Comparison of ENCODE assay signal across 8 cellular contexts in genomic region chr15:52018693-52019393, GRCh38. TPM values are rescaled to one million over a fixed set of nuclear protein-coding genes. Genes with fewer than 3 reads are reported as not detected.
A peak's percentile ranks its signal among the peaks of the same experiment; 100 is the strongest.
DNase-seq lines count a peak whose midpoint lies in the region; ATAC-seq and FAIRE-seq lines count a peak whose summit lies in the region.

TSS of gene MAPK6 (plus strand) at chr15:52019219. CDS start at chr15:52046461, 27,242 bp downstream.

- H3K36me3 Mint-ChIP-seq in activated T-helper 1 cell treated with anti-CD3 and anti-CD28 coated beads, Interleukin-12 subunit alpha, Interleukin-12 subunit beta, Interleukin-2, Interleukin-4 antibody, amounts not matched to agents 30 ng/mL and 10 ng/mL and 1 ng/mL, durations not matched to agents 14 hours and 24 hours and 36 hours (ENCODE audit: low read depth) = peaks cover 3% of the 10 kb centered on the region
- H3K36me3 Mint-ChIP-seq in naive thymus-derived CD8-positive, alpha-beta T cell = no peaks in the 10 kb centered on the region
- peaks cover 2 to 3% of the 10 kb centered on the region in 2 donors for H3K36me3 Mint-ChIP-seq in stimulated activated naive B cell treated with anti-CD40 and anti-IgM and Interleukin-4, amounts not matched to agents 10 μg/mL and 1 μg/mL and 100 μg/mL, for 72 hours

- POLR2A ChIA-PET in naive thymus-derived CD8-positive, alpha-beta T cell (lab: Charles Lee) = interaction anchor here (0.9 to 1.4 kb wide), 3 partner anchors 13 to 60 kb away, joined by 3 read pairs; partner anchors contain the start of gene LEO1

- in situ Hi-C loops in KBM-7 (cut with MboI; ENCODE audit: low pct_unique_long_range_greater_than_20kb, low sequenced_read_pairs) = no loop called here

- peak; percentile 68 for ATAC-seq in GM21717 (IDR thresholded peaks at IDR 0.05; ENCODE audit: unreplicated experiment)
- peak; percentile 83 to 88 for ATAC-seq in naive thymus-derived CD8-positive, alpha-beta T cell
- peak; percentile 82 to 89 for ATAC-seq in stimulated activated naive B cell treated with anti-CD40 and anti-IgM and Interleukin-4, amounts not matched to agents 10 μg/mL and 1 μg/mL and 100 μg/mL, for 72 hours (replicated peaks)

- FAIRE-seq in RCC 7860 (lab: Jason Lieb, UNC) = no peak

- H3K27me3 Mint-ChIP-seq in activated T-helper 1 cell treated with anti-CD3 and anti-CD28 coated beads, Interleukin-12 subunit alpha, Interleukin-12 subunit beta, Interleukin-2, Interleukin-4 antibody, amounts not matched to agents 30 ng/mL and 10 ng/mL and 1 ng/mL, durations not matched to agents 14 hours and 24 hours and 36 hours (ENCODE audit: insufficient read depth) = peaks cover 7% of the 10 kb centered on the region
- no peaks in the 10 kb centered on the region for H3K27me3 Mint-ChIP-seq in naive thymus-derived CD8-positive, alpha-beta T cell
- peaks cover 0 to 8% of the 10 kb centered on the region in 2 donors for H3K27me3 Mint-ChIP-seq in stimulated activated naive B cell treated with anti-CD40 and anti-IgM and Interleukin-4, amounts not matched to agents 10 μg/mL and 1 μg/mL and 100 μg/mL, for 72 hours

- peak within 1 kb of the TSS; percentile 99 for H3K27ac Mint-ChIP-seq in activated T-helper 1 cell treated with anti-CD3 and anti-CD28 coated beads, Interleukin-12 subunit alpha, Interleukin-12 subunit beta, Interleukin-2, Interleukin-4 antibody, amounts not matched to agents 30 ng/mL and 10 ng/mL and 1 ng/mL, durations not matched to agents 14 hours and 24 hours and 36 hours
- H3K27ac Mint-ChIP-seq in naive thymus-derived CD8-positive, alpha-beta T cell = peak within 1 kb of the TSS; percentile 92 to 99 (median 98)
- peak within 1 kb of the TSS; percentile 100 for H3K27ac Mint-ChIP-seq in stimulated activated naive B cell treated with anti-CD40 and anti-IgM and Interleukin-4, amounts not matched to agents 10 μg/mL and 1 μg/mL and 100 μg/mL, for 72 hours

- no peaks in the 10 kb centered on the region for H3K9me3 Mint-ChIP-seq in activated T-helper 1 cell treated with anti-CD3 and anti-CD28 coated beads, Interleukin-12 subunit alpha, Interleukin-12 subunit beta, Interleukin-2, Interleukin-4 antibody, amounts not matched to agents 30 ng/mL and 10 ng/mL and 1 ng/mL, durations not matched to agents 14 hours and 24 hours and 36 hours
- no peaks in the 10 kb centered on the region for H3K9me3 Mint-ChIP-seq in naive thymus-derived CD8-positive, alpha-beta T cell
- no peaks in the 10 kb centered on the region for H3K9me3 Mint-ChIP-seq in stimulated activated naive B cell treated with anti-CD40 and anti-IgM and Interleukin-4, amounts not matched to agents 10 μg/mL and 1 μg/mL and 100 μg/mL, for 72 hours

- DNase-seq in DMS79 (lab: John Stamatoyannopoulos, UW) (peak; percentile 40), KBM-7 (peak; percentile 95), RCC 7860 (ENCODE audit: low spot score) (peak; percentile 86), fibroblast of gingiva (ENCODE audit: low read depth) (peak; percentile 93)
- DNase-seq in activated T-helper 1 cell treated with anti-CD3 and anti-CD28 coated beads, Interleukin-12 subunit alpha, Interleukin-12 subunit beta, Interleukin-2, Interleukin-4 antibody, amounts not matched to agents 30 ng/mL and 10 ng/mL and 1 ng/mL, durations not matched to agents 14 hours and 24 hours and 36 hours (ENCODE audit: low spot score) = peak; percentile 91
- DNase-seq in naive thymus-derived CD8-positive, alpha-beta T cell = peak; percentile 90 to 97 (median 92)
- peak; percentile 90 for DNase-seq in stimulated activated naive B cell treated with anti-CD40 and anti-IgM and Interleukin-4, amounts not matched to agents 10 μg/mL and 1 μg/mL and 100 μg/mL, for 72 hours

- peaks cover 46% of the 10 kb centered on the region for H3K4me1 Mint-ChIP-seq in activated T-helper 1 cell treated with anti-CD3 and anti-CD28 coated beads, Interleukin-12 subunit alpha, Interleukin-12 subunit beta, Interleukin-2, Interleukin-4 antibody, amounts not matched to agents 30 ng/mL and 10 ng/mL and 1 ng/mL, durations not matched to agents 14 hours and 24 hours and 36 hours (ENCODE audit: low read depth)
- H3K4me1 Mint-ChIP-seq in naive thymus-derived CD8-positive, alpha-beta T cell = peaks cover 12 to 42% (median 35%) of the 10 kb centered on the region in 4 donors
- peaks cover 27 to 50% of the 10 kb centered on the region in 2 donors for H3K4me1 Mint-ChIP-seq in stimulated activated naive B cell treated with anti-CD40 and anti-IgM and Interleukin-4, amounts not matched to agents 10 μg/mL and 1 μg/mL and 100 μg/mL, for 72 hours

- intact Hi-C loops in activated T-helper 1 cell treated with anti-CD3 and anti-CD28 coated beads, Interleukin-12 subunit alpha, Interleukin-12 subunit beta, Interleukin-2, Interleukin-4 antibody, amounts not matched to agents 30 ng/mL and 10 ng/mL and 1 ng/mL, durations not matched to agents 14 hours and 24 hours and 36 hours (cut with micrococcal nuclease) = loop anchor here (1.0 kb wide), 1 partner anchor 48 kb away; the partner anchor contains the start of gene LEO1

- H3K4me3 Mint-ChIP-seq in activated T-helper 1 cell treated with anti-CD3 and anti-CD28 coated beads, Interleukin-12 subunit alpha, Interleukin-12 subunit beta, Interleukin-2, Interleukin-4 antibody, amounts not matched to agents 30 ng/mL and 10 ng/mL and 1 ng/mL, durations not matched to agents 14 hours and 24 hours and 36 hours = peak within 1 kb of the TSS; percentile 98
- H3K4me3 Mint-ChIP-seq in naive thymus-derived CD8-positive, alpha-beta T cell = peak within 1 kb of the TSS; percentile 93 to 99 (median 96)
- peak within 1 kb of the TSS; percentile 98 to 99 for H3K4me3 Mint-ChIP-seq in stimulated activated naive B cell treated with anti-CD40 and anti-IgM and Interleukin-4, amounts not matched to agents 10 μg/mL and 1 μg/mL and 100 μg/mL, for 72 hours

RNA-seq across cellular contexts. Expression of gene MAPK6, which starts in this region (rescaled TPM):
- total RNA-seq in activated T-helper 1 cell treated with anti-CD3 and anti-CD28 coated beads, Interleukin-12 subunit alpha, Interleukin-12 subunit beta, Interleukin-2, Interleukin-4 antibody, amounts not matched to agents 30 ng/mL and 10 ng/mL and 1 ng/mL, durations not matched to agents 14 hours and 24 hours and 36 hours = 57.3 and 57.9 TPM in 2 replicates
- total RNA-seq in naive thymus-derived CD8-positive, alpha-beta T cell = 10 to 100 TPM; 19.8 to 21.7 TPM
- 1 to 10 TPM; 5.3 to 6.3 (median 5.4) TPM for polyA plus RNA-seq in naive thymus-derived CD8-positive, alpha-beta T cell

Comparison
In these comparisons a context has a peak if more than half of its experiments do, and no peak if none do; other contexts are left out.
1. Peak in every context shown above with its lines: DNase-seq and ATAC-seq.
2. DNase-seq: peak in every context shown above with its lines; median percentile 95 in KBM-7; 93 in fibroblast of gingiva; 92 in naive thymus-derived CD8-positive, alpha-beta T cell; 91 in activated T-helper 1 cell treated with anti-CD3 and anti-CD28 coated beads, Interleukin-12 subunit alpha, Interleukin-12 subunit beta, Interleukin-2, Interleukin-4 antibody, amounts not matched to agents 30 ng/mL and 10 ng/mL and 1 ng/mL, durations not matched to agents 14 hours and 24 hours and 36 hours; 90 in stimulated activated naive B cell treated with anti-CD40 and anti-IgM and Interleukin-4, amounts not matched to agents 10 μg/mL and 1 μg/mL and 100 μg/mL, for 72 hours; 86 in RCC 7860; 40 in DMS79.